In genomic region chr7:76191783-76192240, GRCh38 we compare ENCODE assay signal across 11 cellular contexts. TPM values are rescaled to one million over a fixed set of nuclear protein-coding genes. Genes with fewer than 3 reads are reported as not detected.
DNase-seq lines count a peak whose midpoint lies in the region; ATAC-seq and TF ChIP-seq lines count a peak whose summit lies in the region.
"Had no signal": no experiment of that assay in that cellular context is flagged by ENCODE, and none has a peak within 500 bp of the region (broad histone marks: within the 10 kb centered on the region; RNA-seq: fewer than 3 reads in every experiment).

No MANE protein-coding gene starts in this region.

- no peaks in the 10 kb centered on the region for H3K36me3 ChIP-seq in mucosa of descending colon (ENCODE audit: low read depth)

- peak; percentile 64 for DNase-seq in Daoy (ENCODE audit: low read depth)
- peak; percentile 53 for DNase-seq in KBM-7
- DNase-seq in iris pigment epithelial cell (ENCODE audit: low read depth), result peak; percentile 70
- no peak for DNase-seq in mucosa of descending colon
- DNase-seq in Right ventricle myocardium inferior (ENCODE audit: missing footprints), result no peak
- DNase-seq: activated B cell treated with CpG ODN at 0.5 μM for 24 hours, naive B cell had no signal

- peak; percentile 82 for ATAC-seq in SK-N-SH treated with all-trans-retinoic acid at 6 μM for 48 hours
- no peak for ATAC-seq in HG03045 (IDR thresholded peaks at IDR 0.05; ENCODE audit: unreplicated experiment)
- ATAC-seq in HG02798 (IDR thresholded peaks at IDR 0.05; ENCODE audit: poor library complexity, unreplicated experiment), result no peak
- ATAC-seq in mucosa of descending colon, result no peak
- ATAC-seq in Right ventricle myocardium inferior, result no peak

- TF ChIP-seq CTCF in mucosa of descending colon (IDR thresholded peaks at IDR 0.05), result no peak

- in situ Hi-C loops in KBM-7 (cut with MboI; ENCODE audit: low pct_unique_long_range_greater_than_20kb, low sequenced_read_pairs), result no loop called here

- intact Hi-C loops in mucosa of descending colon (cut with DNase I, micrococcal nuclease) (no loop called here), Right ventricle myocardium inferior (cut with DNase I) (no loop called here)

- peaks cover 8% of the 10 kb centered on the region for H3K9me3 ChIP-seq in mucosa of descending colon

- no peaks in the 10 kb centered on the region for H3K4me1 ChIP-seq in mucosa of descending colon (ENCODE audit: low read depth)

- no peak overlapping the region for H3K4me3 ChIP-seq in mucosa of descending colon
- H3K4me3 ChIP-seq: coronary artery had no signal

TF ChIP-seq in SK-N-SH treated with all-trans-retinoic acid at 6 μM for 48 hours, 23 proteins besides CTCF, POLR2A, EP300 and RAD21:
- TF ChIP-seq CSRNP3 (CRISPR knock-in tag; IDR thresholded peaks at IDR 0.05) (no peak), OSR1 (CRISPR knock-in tag; IDR thresholded peaks at IDR 0.05) (no peak), TCF4 (CRISPR knock-in tag; IDR thresholded peaks at IDR 0.05; ENCODE audit: borderline replicate concordance) (no peak), TSHZ2 (CRISPR knock-in tag; IDR thresholded peaks at IDR 0.05) (no peak), ZNF565 (CRISPR knock-in tag; conservative IDR thresholded peaks at IDR 0.05; ENCODE audit: low read depth) (no peak), ZNF70 (CRISPR knock-in tag; IDR thresholded peaks at IDR 0.05) (no peak), TOX (CRISPR knock-in tag; IDR thresholded peaks at IDR 0.05; ENCODE audit: borderline replicate concordance) (no peak), ZNF8 (CRISPR knock-in tag; IDR thresholded peaks at IDR 0.05) (no peak), BACH2 (CRISPR knock-in tag; IDR thresholded peaks at IDR 0.05; ENCODE audit: borderline replicate concordance) (no peak), ESRRG (CRISPR knock-in tag; IDR thresholded peaks at IDR 0.05) (no peak)

RNA-seq across cellular contexts. Expression of gene SRRM3, which starts 9.9 kb away (rescaled TPM):
- 0.29 and 1.8 TPM in 2 replicates for total RNA-seq in Daoy (2014; rRNA removed; shearing (Covaris generic))
- total RNA-seq in mucosa of descending colon (1 to 10 TPM in 1 of 3 donors, under 1 TPM in 2; 0.43 to 3.2 (median 0.67) TPM), Right ventricle myocardium inferior (16.5 TPM)
- total RNA-seq: activated B cell treated with CpG ODN at 0.5 μM for 24 hours had no signal

Comparison
In these comparisons a context has a peak if more than half of its experiments do, and no peak if none do; other contexts are left out.
1. DNase-seq: peak in Daoy (single experiment), KBM-7 (single experiment) and iris pigment epithelial cell (single experiment); none in mucosa of descending colon (0 of 3) and Right ventricle myocardium inferior (single experiment).